In the genomic region with DNA sequence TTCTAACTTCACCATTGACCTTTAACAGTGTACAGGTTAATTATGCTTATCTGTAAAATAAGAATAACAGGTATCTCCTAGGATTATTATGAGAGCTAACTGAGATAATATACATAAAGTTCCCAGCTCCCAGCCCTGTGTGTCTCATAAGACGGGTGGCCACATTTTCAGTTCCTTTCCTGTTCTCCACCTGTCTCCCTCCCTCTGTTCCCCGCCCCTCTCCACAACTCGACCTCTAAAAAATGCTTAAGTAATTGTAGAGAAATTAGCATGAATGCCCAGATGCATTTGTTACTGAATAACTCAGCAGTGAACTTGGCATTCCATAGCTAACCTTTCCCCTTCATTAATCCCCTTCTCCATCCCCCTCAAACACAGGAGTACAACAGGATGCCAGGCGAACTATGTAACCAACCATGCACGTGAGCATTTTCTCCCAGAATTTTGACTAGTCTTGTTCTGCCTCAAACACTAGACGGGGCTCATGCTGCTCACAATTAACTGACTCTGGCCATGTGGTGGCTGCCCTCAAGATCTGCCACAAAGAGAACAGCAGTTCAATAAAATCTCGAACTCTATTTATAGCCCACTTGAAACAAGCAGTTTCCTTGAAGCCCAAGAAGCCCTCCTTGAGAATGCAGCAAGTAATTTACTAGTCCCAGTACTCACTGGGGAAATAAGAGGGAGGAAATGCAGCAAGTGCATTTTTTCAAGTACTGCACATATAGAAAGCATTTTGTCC, we compare ENCODE assay signal across 8 cellular contexts.
A peak's percentile ranks its signal among the peaks of the same experiment; 100 is the strongest.
DNase-seq lines count a peak whose midpoint lies in the region; ATAC-seq and TF ChIP-seq lines count a peak whose summit lies in the region.

No MANE protein-coding gene starts in this region.

- WGBS in body of pancreas, 2 donors, result 10 to 16% methylated on average over 7 of the region's 7 CpGs

- peaks cover 33% of the 10 kb centered on the region for H3K4me1 ChIP-seq in Loucy (ENCODE audit: insufficient read depth, low read length, poor library complexity, severe bottlenecking)
- peaks cover 41% of the 10 kb centered on the region for H3K4me1 ChIP-seq in body of pancreas

- H3K79me2 ChIP-seq in Loucy (ENCODE audit: insufficient read depth, low read length), result no peaks in the 10 kb centered on the region

- H3K36me3 ChIP-seq in Loucy (ENCODE audit: insufficient read depth, low read length) (no peaks in the 10 kb centered on the region), body of pancreas (replicated peaks in 1 of 2; ENCODE audit: insufficient read depth in 1 of 2, low read depth in 2 of 2) (no peaks in the 10 kb centered on the region)

- H4K20me1 ChIP-seq in Loucy (ENCODE audit: insufficient read depth, low read length, poor library complexity, severe bottlenecking), result no peaks in the 10 kb centered on the region

- no peaks in the 10 kb centered on the region for H3K9me2 ChIP-seq in Loucy (replicated peaks; ENCODE audit: low read depth, low read length)

- H3K9me3 ChIP-seq in Loucy (ENCODE audit: insufficient read depth, low read depth, low read length) (no peaks in the 10 kb centered on the region), body of pancreas (no peaks in the 10 kb centered on the region)

- no peaks in the 10 kb centered on the region for H3K36me3 Mint-ChIP-seq in stimulated activated naive CD8-positive, alpha-beta T cell treated with anti-CD3 and anti-CD28 coated beads, Interleukin-15, Interleukin-2, amounts not matched to agents 100 ng/mL and 50 ng/mL, for 24 hours (ENCODE audit: low read depth)
- no peaks in the 10 kb centered on the region for H3K36me3 Mint-ChIP-seq in activated naive CD4-positive, alpha-beta T cell treated with anti-CD3 and anti-CD28 coated beads, Interleukin-2, amount 50 U/mL, for 72 hours

- no peaks in the 10 kb centered on the region for H3K9me3 Mint-ChIP-seq in stimulated activated naive CD8-positive, alpha-beta T cell treated with anti-CD3 and anti-CD28 coated beads, Interleukin-15, Interleukin-2, amounts not matched to agents 100 ng/mL and 50 ng/mL, for 24 hours
- H3K9me3 Mint-ChIP-seq in activated naive CD4-positive, alpha-beta T cell treated with anti-CD3 and anti-CD28 coated beads, Interleukin-2, amount 50 U/mL, for 72 hours, result no peaks in the 10 kb centered on the region

- ATAC-seq in stimulated activated naive CD8-positive, alpha-beta T cell treated with anti-CD3 and anti-CD28 coated beads, Interleukin-15, Interleukin-2, amounts not matched to agents 100 U/mL and 50 U/mL, for 24 hours, result no peak
- peak; percentile 73 for ATAC-seq in body of pancreas
- ATAC-seq in activated naive CD4-positive, alpha-beta T cell treated with anti-CD3 and anti-CD28 coated beads, Interleukin-2, amount 50 U/mL, for 72 hours, result no peak

- peak overlapping the region; percentile 74 for H2AFZ ChIP-seq in Loucy (ENCODE audit: low read length)

- TF ChIP-seq CTCF in Loucy (conservative IDR thresholded peaks at IDR 0.05; ENCODE audit: low read length) (peak; percentile 74), body of pancreas (IDR thresholded peaks at IDR 0.05) (peak in 5 of 7 experiments; percentile 18 to 69 (median 60))

- peak overlapping the region; percentile 82 to 91 (median 88) for H3K27ac ChIP-seq in body of pancreas

- no peak overlapping the region for H3K4me3 Mint-ChIP-seq in stimulated activated naive CD8-positive, alpha-beta T cell treated with anti-CD3 and anti-CD28 coated beads, Interleukin-15, Interleukin-2, amounts not matched to agents 100 ng/mL and 50 ng/mL, for 24 hours

- no peak for DNase-seq in stimulated activated naive CD8-positive, alpha-beta T cell treated with anti-CD3 and anti-CD28 coated beads, Interleukin-15, Interleukin-2, amounts not matched to agents 100 U/mL and 50 U/mL, for 24 hours
- peak; percentile 62 to 82 (median 65) for DNase-seq in body of pancreas
- peak; percentile 42 for DNase-seq in medulla oblongata (ENCODE audit: extremely low spot score)
- DNase-seq in NCI-H2196 (lab: John Stamatoyannopoulos, UW; ENCODE audit: unreplicated experiment), result no peak
- DNase-seq in activated naive CD4-positive, alpha-beta T cell treated with anti-CD3 and anti-CD28 coated beads, Interleukin-2, amount 50 U/mL, for 72 hours (ENCODE audit: low spot score in 2 of 2), result no peak
- no peak for DNase-seq in CD1c-positive myeloid dendritic cell (ENCODE audit: extremely low spot score)

- no peaks in the 10 kb centered on the region for H3F3A ChIP-seq in Loucy (ENCODE audit: low read depth)

- H3K27me3 Mint-ChIP-seq in stimulated activated naive CD8-positive, alpha-beta T cell treated with anti-CD3 and anti-CD28 coated beads, Interleukin-15, Interleukin-2, amounts not matched to agents 100 ng/mL and 50 ng/mL, for 24 hours, result no peaks in the 10 kb centered on the region

- peak in 1 of 3 donors; percentile 37 for TF ChIP-seq POLR2A in body of pancreas (IDR thresholded peaks at IDR 0.05)

- intact Hi-C loops in body of pancreas (cut with DNase I), result no loop called here

- peaks cover 9% of the 10 kb centered on the region for H3K4me1 Mint-ChIP-seq in stimulated activated naive CD8-positive, alpha-beta T cell treated with anti-CD3 and anti-CD28 coated beads, Interleukin-15, Interleukin-2, amounts not matched to agents 100 ng/mL and 50 ng/mL, for 24 hours (ENCODE audit: low read depth)

- H3K9ac ChIP-seq in Loucy (ENCODE audit: low read depth, low read length, poor library complexity, severe bottlenecking), result peak overlapping the region; percentile 52

- H3K4me3 ChIP-seq in Loucy (ENCODE audit: low read length, poor library complexity, severe bottlenecking), result peak overlapping the region; percentile 57
- no peak overlapping the region for H3K4me3 ChIP-seq in body of pancreas

- H3K4me2 ChIP-seq in Loucy (ENCODE audit: low read depth, low read length, poor library complexity, severe bottlenecking), result peak overlapping the region; percentile 59

- peak overlapping the region; percentile 5 for H3K27ac Mint-ChIP-seq in stimulated activated naive CD8-positive, alpha-beta T cell treated with anti-CD3 and anti-CD28 coated beads, Interleukin-15, Interleukin-2, amounts not matched to agents 100 ng/mL and 50 ng/mL, for 24 hours
- H3K27ac Mint-ChIP-seq in activated naive CD4-positive, alpha-beta T cell treated with anti-CD3 and anti-CD28 coated beads, Interleukin-2, amount 50 U/mL, for 72 hours, result no peak overlapping the region

- no peaks in the 10 kb centered on the region for H3K27me3 ChIP-seq in Loucy (ENCODE audit: insufficient read depth, low read length, poor library complexity, severe bottlenecking)
- H3K27me3 ChIP-seq in body of pancreas, result no peaks in the 10 kb centered on the region

Comparison
In these comparisons a context has a peak if more than half of its experiments do, and no peak if none do; other contexts are left out.
1. DNase-seq: peak in body of pancreas (4 of 4) and medulla oblongata (single experiment); none in stimulated activated naive CD8-positive, alpha-beta T cell treated with anti-CD3 and anti-CD28 coated beads, Interleukin-15, Interleukin-2, amounts not matched to agents 100 U/mL and 50 U/mL, for 24 hours (single experiment), NCI-H2196 (single experiment), activated naive CD4-positive, alpha-beta T cell treated with anti-CD3 and anti-CD28 coated beads, Interleukin-2, amount 50 U/mL, for 72 hours (0 of 2) and CD1c-positive myeloid dendritic cell (single experiment).